ENCODE assay signal across 15 cellular contexts in genomic region chr1:247360991-247361721, GRCh38. TPM values are rescaled to one million over a fixed set of nuclear protein-coding genes. Genes with fewer than 3 reads are reported as not detected.
A peak's percentile ranks its signal among the peaks of the same experiment; 100 is the strongest.
DNase-seq lines count a peak whose midpoint lies in the region; ATAC-seq, FAIRE-seq and TF ChIP-seq lines count a peak whose summit lies in the region.
"Had no signal": no experiment of that assay in that cellular context is flagged by ENCODE, and none has a peak within 500 bp of the region (broad histone marks: within the 10 kb centered on the region; RNA-seq: fewer than 3 reads in every experiment).

No MANE protein-coding gene starts in this region.

- peaks cover 3% of the 10 kb centered on the region for H3K27me3 Mint-ChIP-seq in GM23338 (ENCODE audit: insufficient read depth, low read depth, poor library complexity)

- H3K27ac Mint-ChIP-seq in GM23338: no peak overlapping the region

- no peaks in the 10 kb centered on the region for H3K79me2 ChIP-seq in GM23338 (replicated peaks; ENCODE audit: insufficient read depth)
- H3K79me2 ChIP-seq: parathyroid adenoma had no signal

- intact Hi-C loops in adrenal gland (cut with DNase I) (no loop called here), kidney (cut with DNase I) (no loop called here)

- H3K4me3 ChIP-seq in GM23338 (no peak overlapping the region), adrenal gland (no peak overlapping the region), kidney (ENCODE audit: low read length in 2 of 2) (peak overlapping the region in 1 of 2 donors; percentile 27), skeletal muscle satellite cell (ENCODE audit: low read length) (no peak overlapping the region)

- H3K27ac ChIP-seq in GM23338 (ENCODE audit: low read depth) (no peak overlapping the region), adrenal gland (peak overlapping the region in 2 of 5 donors; percentile 57 to 72), kidney (ENCODE audit: low read depth in 2 of 2, low read length in 2 of 2) (peak overlapping the region; percentile 65)

- H3F3A ChIP-seq in GM23338 (replicated peaks; ENCODE audit: low read depth): no peaks in the 10 kb centered on the region

- no peaks in the 10 kb centered on the region for H3K27me3 ChIP-seq in GM23338 (ENCODE audit: insufficient read depth)
- no peaks in the 10 kb centered on the region for H3K27me3 ChIP-seq in adrenal gland
- no peaks in the 10 kb centered on the region for H3K27me3 ChIP-seq in skeletal muscle satellite cell (ENCODE audit: control insufficient read depth, insufficient read depth, low read length)

- DNase-seq in GM23338 (ENCODE audit: low spot score): no peak
- peak in 6 of 7 donors; percentile 26 to 70 (median 34) for DNase-seq in adrenal gland
- peak; percentile 82 for DNase-seq in kidney
- no peak for DNase-seq in NCI-H345 (lab: John Stamatoyannopoulos, UW)
- DNase-seq in NCI-H1930 (lab: John Stamatoyannopoulos, UW): no peak
- DNase-seq in 8988T: no peak
- DNase-seq: activated CD4-positive, alpha-beta T cell treated with anti-CD3 and anti-CD28 coated beads, Interleukin-2, amount 50 U/mL, for 4 hours; DMS153; glutamatergic neuron; NCI-H2029; SIG-M5 had no signal

- peak overlapping the region; percentile 55 for H3K4me2 ChIP-seq in GM23338
- peak overlapping the region; percentile 60 for H3K4me2 ChIP-seq in skeletal muscle satellite cell (ENCODE audit: low read length)

- H3K4me1 ChIP-seq in GM23338 (ENCODE audit: insufficient read depth) (peaks cover 18% of the 10 kb centered on the region), adrenal gland (replicated peaks in 1 of 2) (no peaks in the 10 kb centered on the region), kidney (ENCODE audit: control insufficient read depth in 1 of 2, insufficient read depth in 1 of 2, low read depth in 1 of 2, low read length in 2 of 2) (no peaks in the 10 kb centered on the region), skeletal muscle satellite cell (ENCODE audit: control insufficient read depth, insufficient read depth, low read length) (peaks cover 18% of the 10 kb centered on the region)
- H3K4me1 ChIP-seq: parathyroid adenoma had no signal

- FAIRE-seq in kidney (lab: Jason Lieb, UNC): no peak

- peaks cover 22% of the 10 kb centered on the region for H3K36me3 Mint-ChIP-seq in GM23338 (ENCODE audit: low read depth)

- TF ChIP-seq POLR2A in adrenal gland (IDR thresholded peaks at IDR 0.05): no peak

- H3K9me3 Mint-ChIP-seq in GM23338: peaks cover 29% of the 10 kb centered on the region

- peaks cover 27% of the 10 kb centered on the region for H3K4me1 Mint-ChIP-seq in GM23338

- H3K9ac ChIP-seq in kidney (ENCODE audit: low read length in 2 of 2): no peak overlapping the region
- H3K9ac ChIP-seq in skeletal muscle satellite cell (ENCODE audit: low read depth, low read length): no peak overlapping the region
- H3K9ac ChIP-seq: parathyroid adenoma had no signal

- no peaks in the 10 kb centered on the region for H3K9me2 ChIP-seq in GM23338 (ENCODE audit: insufficient read depth)

- TF ChIP-seq CTCF in GM23338 (conservative IDR thresholded peaks at IDR 0.05; ENCODE audit: low read depth in 2 of 2) (no peak), adrenal gland (IDR thresholded peaks at IDR 0.05) (no peak), kidney (IDR thresholded peaks at IDR 0.05; ENCODE audit: borderline replicate concordance, extremely low read depth, insufficient read depth) (no peak)

- peaks cover 14% of the 10 kb centered on the region for H3K36me3 ChIP-seq in GM23338 (ENCODE audit: insufficient read depth)
- no peaks in the 10 kb centered on the region for H3K36me3 ChIP-seq in adrenal gland (replicated peaks in 1 of 2)
- H3K36me3 ChIP-seq in kidney (ENCODE audit: control insufficient read depth in 1 of 2, insufficient read depth in 2 of 2, low read length in 2 of 2): no peaks in the 10 kb centered on the region
- H3K36me3 ChIP-seq in skeletal muscle satellite cell (ENCODE audit: insufficient read depth, low read length): no peaks in the 10 kb centered on the region

- ATAC-seq in GM23338 (peak; percentile 43), HG03378 (IDR thresholded peaks at IDR 0.05; ENCODE audit: unreplicated experiment) (no peak)
- ATAC-seq: HCT116 had no signal

- WGBS in adrenal gland, 4 donors: 48 to 61% (median 52%) methylated on average over 11 of the region's 11 CpGs

- no peaks in the 10 kb centered on the region for H3K9me3 ChIP-seq in adrenal gland (replicated peaks in 1 of 3)
- H3K9me3 ChIP-seq in kidney (ENCODE audit: control insufficient read depth in 1 of 2, low read length in 2 of 2): no peaks in the 10 kb centered on the region
- H3K9me3 ChIP-seq in skeletal muscle satellite cell (replicated peaks; ENCODE audit: low read length): no peaks in the 10 kb centered on the region

- H2AFZ ChIP-seq in GM23338: peak overlapping the region; percentile 92; the same call in 1 of the 2 replicates
- H2AFZ ChIP-seq: parathyroid adenoma had no signal

- no peak overlapping the region for H3K4me3 Mint-ChIP-seq in GM23338

- no peaks in the 10 kb centered on the region for H4K20me1 ChIP-seq in GM23338 (replicated peaks; ENCODE audit: insufficient read depth)

TF ChIP-seq in GM23338, 12 proteins besides CTCF, POLR2A, EP300 and RAD21 (continues in another document):
- TF ChIP-seq JUNB (IDR thresholded peaks at IDR 0.05; ENCODE audit: unreplicated experiment) (no peak), NANOG (IDR thresholded peaks at IDR 0.05; ENCODE audit: borderline replicate concordance) (no peak), REST (IDR thresholded peaks at IDR 0.05; ENCODE audit: unreplicated experiment) (no peak)

RNA-seq across cellular contexts. Expression of gene ZNF496, which starts 29.5 kb away (rescaled TPM):
- total RNA-seq in GM23338 (2014; rRNA removed; shearing (Covaris generic)): 102 and 127 TPM in 2 replicates
- polyA plus RNA-seq in GM23338 (2016; fragmentation: Nextera tagmentation; extraction: Ambion mirVana) (20.4 and 22.0 TPM in 2 replicates), adrenal gland (10 to 100 TPM in 1 of 3 donors, 1 to 10 TPM in 2; 4.3 to 15.4 (median 9.8) TPM), kidney (ENCODE audit: insufficient read depth, low read depth, low replicate concordance) (6.3 TPM)
- total RNA-seq in adrenal gland (10 to 100 TPM; 13.5 to 34.9 (median 25.1) TPM), kidney (27.0 TPM)
- total RNA-seq in skeletal muscle satellite cell (2012; rRNA removed): 11.9 and 12.9 TPM in 2 replicates

RNA-seq across cellular contexts. Expression of gene NLRP3, which starts 54.8 kb away (rescaled TPM):
- 0.42 TPM in 1 of 2 replicates, not detected in the other for total RNA-seq in GM23338 (2014; rRNA removed; shearing (Covaris generic))
- polyA plus RNA-seq in GM23338 (2016; fragmentation: Nextera tagmentation; extraction: Ambion mirVana) (0.14 TPM in 1 of 2 replicates, not detected in the other), adrenal gland (1 to 10 TPM in 1 of 3 donors, under 1 TPM in 2; 0.64 to 1.4 (median 0.67) TPM), kidney (ENCODE audit: insufficient read depth, low read depth, low replicate concordance) (not detected)
- total RNA-seq in adrenal gland (1 to 10 TPM; 1.4 to 3.4 (median 2.2) TPM), kidney (4.0 TPM)
- total RNA-seq in skeletal muscle satellite cell (2012; rRNA removed): not detected in 2 replicates

Comparison
In these comparisons a context has a peak if more than half of its experiments do, and no peak if none do; other contexts are left out.
1. DNase-seq: peak in adrenal gland (6 of 7) and kidney (single experiment); none in GM23338 (single experiment), NCI-H345 (single experiment), NCI-H1930 (0 of 2) and 8988T (single experiment).